ENCODE assay signal across 24 cellular contexts in the genomic region with DNA sequence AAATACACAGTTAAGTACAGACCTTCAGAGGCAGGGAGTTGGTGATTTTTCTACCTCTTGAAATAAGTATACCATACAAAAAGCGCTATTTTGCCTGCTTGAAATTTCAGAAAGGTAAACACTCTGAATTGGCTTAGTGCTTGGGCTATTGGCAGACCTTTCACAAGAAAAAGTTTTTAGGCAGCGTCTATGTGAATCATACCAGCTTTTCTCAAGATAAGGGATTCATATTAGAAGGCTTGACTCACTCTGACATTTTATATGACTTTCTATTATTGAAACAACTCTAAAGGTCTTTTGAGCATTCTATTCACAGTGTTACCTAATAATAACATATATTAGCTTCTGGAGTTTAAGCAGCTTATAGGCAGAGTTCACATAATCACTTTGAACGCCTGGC.
DNase-seq lines count a peak whose midpoint lies in the region; ATAC-seq, FAIRE-seq and TF ChIP-seq lines count a peak whose summit lies in the region.
"Had no signal": no experiment of that assay in that cellular context is flagged by ENCODE, and none has a peak within 500 bp of the region (broad histone marks: within the 10 kb centered on the region; RNA-seq: fewer than 3 reads in every experiment).

No MANE protein-coding gene starts in this region.

- no peak overlapping the region for H3K4me2 ChIP-seq in IMR-90 (ENCODE audit: low read depth, low read length)
- H3K4me2 ChIP-seq: PC-9 had no signal

- dilution Hi-C loops in IMR-90 (cut with HindIII; ENCODE audit: low sequenced_read_pairs, unreplicated experiment) = no loop called here

- no peaks in the 10 kb centered on the region for H3K4me1 ChIP-seq in IMR-90 (ENCODE audit: control insufficient read depth, insufficient read depth, low read length)
- peaks cover 11 to 34% (median 33%) of the 10 kb centered on the region in 3 donors for H3K4me1 ChIP-seq in pancreas
- no peaks in the 10 kb centered on the region for H3K4me1 ChIP-seq in mucosa of descending colon (ENCODE audit: low read depth)

- intact Hi-C loops in IMR-90 (cut with micrococcal nuclease) (no loop called here), pancreas (cut with DNase I) (no loop called here), mucosa of descending colon (cut with DNase I, micrococcal nuclease) (no loop called here)

- H3K9ac ChIP-seq in IMR-90 (ENCODE audit: low read depth, low read length) = no peak overlapping the region

- H3K9me3 ChIP-seq in IMR-90 (ENCODE audit: control insufficient read depth, insufficient read depth, low read length) = no peaks in the 10 kb centered on the region
- H3K9me3 ChIP-seq in pancreas = no peaks in the 10 kb centered on the region
- no peaks in the 10 kb centered on the region for H3K9me3 ChIP-seq in mucosa of descending colon
- H3K9me3 ChIP-seq: MG63 had no signal

- BruUV-seq in IMR-90 (replicated peaks; lab: Mats Ljungman, UMichigan) = no TSS peak

- H2BK20ac ChIP-seq in IMR-90 (ENCODE audit: low read depth, low read length) = no peak overlapping the region

- TF ChIP-seq RAD21 in IMR-90 (IDR thresholded peaks at IDR 0.05; ENCODE audit: low read length) = no peak

- H3K14ac ChIP-seq in IMR-90 (replicated peaks; ENCODE audit: low read depth, low read length) = no peak overlapping the region

- TF ChIP-seq CTCF in IMR-90 (conservative IDR thresholded peaks at IDR 0.05; ENCODE audit: low read depth, low read length) = no peak
- TF ChIP-seq CTCF in cardiac fibroblast (IDR thresholded peaks at IDR 0.05; ENCODE audit: low read depth, low read length) = no peak
- no peak for TF ChIP-seq CTCF in pancreas (IDR thresholded peaks at IDR 0.05)
- no peak for TF ChIP-seq CTCF in mucosa of descending colon (IDR thresholded peaks at IDR 0.05)

- no peak for FAIRE-seq in pancreas (lab: Jason Lieb, UNC)
- FAIRE-seq: GM18507 had no signal

- no peak overlapping the region for H4K8ac ChIP-seq in IMR-90 (ENCODE audit: low read depth in 2 of 2, low read length in 2 of 2)

- H3K36me3 ChIP-seq in IMR-90 (ENCODE audit: control insufficient read depth, insufficient read depth, low read length) = no peaks in the 10 kb centered on the region
- no peaks in the 10 kb centered on the region for H3K36me3 ChIP-seq in pancreas
- H3K36me3 ChIP-seq in mucosa of descending colon (ENCODE audit: low read depth) = no peaks in the 10 kb centered on the region
- H3K36me3 ChIP-seq: MG63 had no signal

- H4K5ac ChIP-seq in IMR-90 (ENCODE audit: low read depth, low read length) = no peak overlapping the region

- H2BK5ac ChIP-seq in IMR-90 (ENCODE audit: low read depth, low read length, poor library complexity, severe bottlenecking) = no peak overlapping the region

- no CpG with 5 or more reads among the region's 3 CpGs for WGBS in IMR-90 (ENCODE audit: extremely low coverage in 2 of 2, insufficient read length in 1 of 2), 2 experiments
- 18 to 27% methylated on average over 3 of the region's 3 CpGs for WGBS in pancreas, 2 donors

- H4K91ac ChIP-seq in IMR-90 (ENCODE audit: insufficient read depth, low read depth, low read length) = no peak overlapping the region

- POLR2A ChIA-PET in IMR-90 (lab: Charles Lee; ENCODE audit: unreplicated experiment) = no interaction called here

- no peak overlapping the region for H3K4me3 ChIP-seq in IMR-90 (ENCODE audit: insufficient read depth, low read depth, low read length)
- H3K4me3 ChIP-seq in cardiac fibroblast (replicated peaks in 1 of 2; ENCODE audit: low read depth in 2 of 2, low read length in 2 of 2) = no peak overlapping the region
- H3K4me3 ChIP-seq in pancreas = no peak overlapping the region
- no peak overlapping the region for H3K4me3 ChIP-seq in mucosa of descending colon
- H3K4me3 ChIP-seq: MG63, PC-9, SK-N-MC had no signal

- no peaks in the 10 kb centered on the region for H4K20me1 ChIP-seq in IMR-90 (ENCODE audit: insufficient read depth, low read length)

- H2BK15ac ChIP-seq in IMR-90 (ENCODE audit: low read depth, low read length) = no peak overlapping the region

- H2AFZ ChIP-seq in IMR-90 (replicated peaks; ENCODE audit: low read length, poor library complexity) = no peak overlapping the region
- H2AFZ ChIP-seq: PC-9 had no signal

- no peaks in the 10 kb centered on the region for H3K9me1 ChIP-seq in IMR-90 (ENCODE audit: insufficient read depth, low read length)

- CTCF ChIA-PET in IMR-90 (lab: Yijun Ruan, JAX) = no interaction called here

- DNase-seq in IMR-90 = peak; percentile 47
- DNase-seq in amniotic epithelial cell (ENCODE audit: low read depth) = peak; percentile 32
- DNase-seq in cardiac fibroblast (ENCODE audit: low read depth in 2 of 2) = peak; percentile 2 to 21
- no peak for DNase-seq in pancreas
- DNase-seq in mucosa of descending colon = no peak
- DNase-seq in NCI-H2029 (lab: John Stamatoyannopoulos, UW) = no peak
- DNase-seq: AML-193; Calu3; CD8-positive, alpha-beta memory T cell; DMS53; GDM1; Kasumi-1; MG63; NCI-H1417; NCI-H1694 treated with DMSO at 0.1 percent for 48 hours; NCI-H446; NCI-H526; PC-9; RPMI8226; SHP77 treated with DMSO at 0.1 percent for 48 hours had no signal

- no peak overlapping the region for H2BK120ac ChIP-seq in IMR-90 (ENCODE audit: low read depth, low read length)

- H3K27me3 ChIP-seq in IMR-90 (ENCODE audit: control insufficient read depth, insufficient read depth, low read length) (no peaks in the 10 kb centered on the region), pancreas (no peaks in the 10 kb centered on the region)
- H3K27me3 ChIP-seq: MG63 had no signal

- H3K56ac ChIP-seq in IMR-90 (ENCODE audit: extremely low read depth, insufficient read depth, low read length) = no peak overlapping the region

- TF ChIP-seq POLR2A in IMR-90 (IDR thresholded peaks at IDR 0.05; ENCODE audit: low read depth, low read length) = no peak

- H3K27ac ChIP-seq in IMR-90 (ENCODE audit: insufficient read depth, low read length) = no peak overlapping the region
- H3K27ac ChIP-seq in pancreas = no peak overlapping the region
- H3K27ac ChIP-seq: C4-2B, PC-9, SK-N-MC had no signal

- in situ Hi-C loops in IMR-90 (cut with MboI; ENCODE audit: low sequenced_read_pairs) = no loop called here

- H3K4ac ChIP-seq in IMR-90 (ENCODE audit: low read depth, low read length) = no peak overlapping the region

- ATAC-seq in IMR-90 (ENCODE audit: low read depth) (peak; percentile 51), pancreas (peak; percentile 83 to 92 (median 88)), mucosa of descending colon (no peak), HG03108 (IDR thresholded peaks at IDR 0.05; ENCODE audit: unreplicated experiment) (no peak)

- no peak overlapping the region for H2AK9ac ChIP-seq in IMR-90 (replicated peaks; ENCODE audit: low read depth, low read length, poor library complexity)

- H3K18ac ChIP-seq in IMR-90 (ENCODE audit: low read depth, low read length) = no peak overlapping the region

- no peak overlapping the region for H2AK5ac ChIP-seq in IMR-90 (ENCODE audit: low read depth, low read length)

- 0 out of 2 replicates have a peak overlapping the region, but pooled peaks have one; percentile 33 for H3K23ac ChIP-seq in IMR-90 (ENCODE audit: low read depth, low read length)

- no peaks in the 10 kb centered on the region for H3K79me1 ChIP-seq in IMR-90 (ENCODE audit: low read depth in 1 of 2, low read length in 2 of 2)

TF ChIP-seq in IMR-90, 13 proteins besides CTCF, POLR2A, EP300 and RAD21:
- TF ChIP-seq MAFK (IDR thresholded peaks at IDR 0.05; ENCODE audit: low read depth, low read length) (no peak), SMC3 (IDR thresholded peaks at IDR 0.05; ENCODE audit: low read depth, low read length) (no peak), RCOR1 (IDR thresholded peaks at IDR 0.05; ENCODE audit: insufficient replicate concordance, low read length) (no peak), RFX5 (IDR thresholded peaks at IDR 0.05; ENCODE audit: low read depth, low read length) (no peak), MAZ (IDR thresholded peaks at IDR 0.05; ENCODE audit: borderline replicate concordance, low read depth, low read length) (no peak), FOS (IDR thresholded peaks at IDR 0.05; ENCODE audit: low read depth, low read length) (no peak), BHLHE40 (IDR thresholded peaks at IDR 0.05; ENCODE audit: low read depth, low read length) (no peak), CEBPB (IDR thresholded peaks at IDR 0.05; ENCODE audit: low read depth, low read length) (no peak), CHD1 (IDR thresholded peaks at IDR 0.05; ENCODE audit: low read depth, low read length) (no peak), NFE2L2 (IDR thresholded peaks at IDR 0.05; ENCODE audit: low read depth, low read length) (no peak), MXI1 (IDR thresholded peaks at IDR 0.05; ENCODE audit: borderline replicate concordance, low read depth, low read length) (no peak)
- TF ChIP-seq, protein P1, sequence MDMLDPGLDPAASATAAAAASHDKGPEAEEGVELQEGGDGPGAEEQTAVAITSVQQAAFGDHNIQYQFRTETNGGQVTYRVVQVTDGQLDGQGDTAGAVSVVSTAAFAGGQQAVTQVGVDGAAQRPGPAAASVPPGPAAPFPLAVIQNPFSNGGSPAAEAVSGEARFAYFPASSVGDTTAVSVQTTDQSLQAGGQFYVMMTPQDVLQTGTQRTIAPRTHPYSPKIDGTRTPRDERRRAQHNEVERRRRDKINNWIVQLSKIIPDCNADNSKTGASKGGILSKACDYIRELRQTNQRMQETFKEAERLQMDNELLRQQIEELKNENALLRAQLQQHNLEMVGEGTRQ (IDR thresholded peaks at IDR 0.05; ENCODE audit: low read depth, low read length) = no peak
- TF ChIP-seq, protein P2, sequence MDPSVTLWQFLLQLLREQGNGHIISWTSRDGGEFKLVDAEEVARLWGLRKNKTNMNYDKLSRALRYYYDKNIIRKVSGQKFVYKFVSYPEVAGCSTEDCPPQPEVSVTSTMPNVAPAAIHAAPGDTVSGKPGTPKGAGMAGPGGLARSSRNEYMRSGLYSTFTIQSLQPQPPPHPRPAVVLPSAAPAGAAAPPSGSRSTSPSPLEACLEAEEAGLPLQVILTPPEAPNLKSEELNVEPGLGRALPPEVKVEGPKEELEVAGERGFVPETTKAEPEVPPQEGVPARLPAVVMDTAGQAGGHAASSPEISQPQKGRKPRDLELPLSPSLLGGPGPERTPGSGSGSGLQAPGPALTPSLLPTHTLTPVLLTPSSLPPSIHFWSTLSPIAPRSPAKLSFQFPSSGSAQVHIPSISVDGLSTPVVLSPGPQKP (IDR thresholded peaks at IDR 0.05; ENCODE audit: borderline replicate concordance, low read depth, low read length) = no peak

Comparison
In these comparisons a context has a peak if more than half of its experiments do, and no peak if none do; other contexts are left out.
1. ATAC-seq: peak in IMR-90 (single experiment) and pancreas (4 of 4); none in mucosa of descending colon (single experiment) and HG03108 (single experiment).
2. DNase-seq: peak in IMR-90 (single experiment), amniotic epithelial cell (single experiment) and cardiac fibroblast (2 of 2); none in pancreas (0 of 6), mucosa of descending colon (0 of 3) and NCI-H2029 (single experiment).